ENCODE assay signal across 20 cellular contexts in the genomic region with DNA sequence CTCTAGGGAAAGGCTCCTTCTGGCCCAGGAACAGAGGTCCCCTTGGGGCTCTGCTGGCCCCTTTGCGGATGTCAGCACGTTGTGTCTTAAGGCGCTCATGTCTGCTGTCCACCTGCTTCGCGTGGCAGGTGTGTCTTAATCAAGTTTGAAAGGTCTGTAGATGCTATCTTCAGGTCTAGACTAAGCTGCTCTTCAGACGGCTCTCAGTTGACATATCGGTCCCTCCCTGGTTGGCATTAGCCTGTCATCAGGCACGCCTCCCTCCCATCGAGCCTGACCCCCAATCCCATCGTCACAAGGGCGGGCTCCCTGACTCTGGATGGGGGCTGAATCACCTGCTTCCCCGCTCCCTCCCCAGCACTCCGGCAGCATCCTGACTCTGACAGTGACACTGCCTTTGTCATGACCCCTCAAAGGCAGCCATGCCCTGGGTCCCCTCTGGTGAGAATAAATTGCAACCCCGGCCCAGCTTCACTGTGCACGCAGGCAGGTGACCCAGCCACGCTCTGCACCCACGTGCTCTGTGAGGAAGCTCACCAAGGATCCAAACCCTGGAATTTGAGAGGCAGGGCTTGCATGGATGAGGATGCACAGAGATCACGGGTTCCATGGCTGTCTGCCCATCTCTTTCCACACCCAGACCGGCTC.
DNase-seq lines count a peak whose midpoint lies in the region; ATAC-seq and TF ChIP-seq lines count a peak whose summit lies in the region.
"Had no signal": no experiment of that assay in that cellular context is flagged by ENCODE, and none has a peak within 500 bp of the region (broad histone marks: within the 10 kb centered on the region; RNA-seq: fewer than 3 reads in every experiment).

No MANE protein-coding gene starts in this region.

- H3K79me2 ChIP-seq in H9 (ENCODE audit: insufficient read depth, low read length): no peaks in the 10 kb centered on the region

- H2BK120ac ChIP-seq in H9 (ENCODE audit: low read depth, low read length, poor library complexity, severe bottlenecking): no peak overlapping the region

- H3K23me2 ChIP-seq in H9 (ENCODE audit: insufficient read length, low read depth, low read length, poor library complexity, severe bottlenecking): no peaks in the 10 kb centered on the region

- ATAC-seq in GM21390 (IDR thresholded peaks at IDR 0.05; ENCODE audit: unreplicated experiment): no peak

- H3K4me2 ChIP-seq in H9 (ENCODE audit: insufficient read depth, insufficient read length, low read length): no peak overlapping the region
- H3K4me2 ChIP-seq: SK-N-SH had no signal

- H2BK15ac ChIP-seq in H9 (ENCODE audit: low read depth, low read length): no peak overlapping the region

- in situ Hi-C loops in GM13976 (cut with MboI; ENCODE audit: low sequenced_read_pairs, unreplicated experiment): no loop called here

- H3K56ac ChIP-seq in H9 (ENCODE audit: insufficient read length, low read depth, low read length): no peak overlapping the region

- H3K9me3 ChIP-seq in H9 (ENCODE audit: control insufficient read depth, low read depth, low read length): no peaks in the 10 kb centered on the region
- H3K9me3 ChIP-seq: HAP-1, MG63, SK-N-SH had no signal

- no peak overlapping the region for H3K27ac Mint-ChIP-seq in H9
- H3K27ac Mint-ChIP-seq in osteocyte (ENCODE audit: unreplicated experiment): no peak overlapping the region

- no peak overlapping the region for H2BK12ac ChIP-seq in H9 (ENCODE audit: insufficient read length, low read depth, low read length)

- H4K91ac ChIP-seq in H9 (ENCODE audit: insufficient read length, low read depth, low read length): no peak overlapping the region

- no peaks in the 10 kb centered on the region for H3K36me3 Mint-ChIP-seq in H9 (ENCODE audit: insufficient read depth in 1 of 3, low read depth in 3 of 3)
- no peaks in the 10 kb centered on the region for H3K36me3 Mint-ChIP-seq in osteocyte (ENCODE audit: unreplicated experiment)

- no peak overlapping the region for H2AFZ ChIP-seq in H9 (ENCODE audit: low read length)

- no peaks in the 10 kb centered on the region; a peak in 1 of 5 replicates for H3K9me3 Mint-ChIP-seq in H9
- H3K9me3 Mint-ChIP-seq in osteocyte (ENCODE audit: unreplicated experiment): no peaks in the 10 kb centered on the region

- TF ChIP-seq CTCF in GM13976 (IDR thresholded peaks at IDR 0.05; ENCODE audit: borderline replicate concordance, control extremely low read depth, extremely low read depth, insufficient read depth, missing control alignments) (no peak), H9 (conservative IDR thresholded peaks at IDR 0.05) (no peak), epithelial cell of proximal tubule (conservative IDR thresholded peaks at IDR 0.05; ENCODE audit: low read depth, low read length) (no peak), osteocyte (IDR thresholded peaks at IDR 0.05) (no peak)

- H3K4me1 Mint-ChIP-seq in H9 (peaks cover 14 to 15% of the 10 kb centered on the region in 2 experiments), osteocyte (ENCODE audit: unreplicated experiment) (peaks cover 26% of the 10 kb centered on the region)

- H2AK5ac ChIP-seq in H9 (ENCODE audit: insufficient read length, low read length): no peak overlapping the region

- WGBS in H9 (ENCODE audit: extremely low coverage, insufficient read length, low lambda C conversion rate): no CpG with 5 or more reads among the region's 19 CpGs

- no peak overlapping the region for H3K23ac ChIP-seq in H9 (ENCODE audit: insufficient read length, low read depth, low read length)

- H3K27ac ChIP-seq in H9 (ENCODE audit: insufficient read length, low read depth, low read length): no peak overlapping the region
- H3K27ac ChIP-seq: C4-2B, HL-60 had no signal

- no peak overlapping the region for H3K4me3 ChIP-seq in epithelial cell of proximal tubule (ENCODE audit: low read depth, low read length)
- H3K4me3 ChIP-seq: HAP-1, MG63 had no signal

- no peak overlapping the region for H3K18ac ChIP-seq in H9 (ENCODE audit: insufficient read length, low read depth, low read length)

- no peak overlapping the region for H4K5ac ChIP-seq in H9 (ENCODE audit: insufficient read length, low read depth, low read length)

- no peaks in the 10 kb centered on the region for H3K27me3 ChIP-seq in H9 (ENCODE audit: insufficient read depth, low read length)
- H3K27me3 ChIP-seq: MG63 had no signal

- no peaks in the 10 kb centered on the region for H3K4me1 ChIP-seq in H9 (ENCODE audit: insufficient read depth, low read length)
- H3K4me1 ChIP-seq: HAP-1 had no signal

- H3T11ph ChIP-seq in H9 (ENCODE audit: low read length): no peak overlapping the region

- DNase-seq in GM13976 (ENCODE audit: low spot score): peak; percentile 30
- DNase-seq in H9: no peak
- peak; percentile 20 for DNase-seq in epithelial cell of proximal tubule (ENCODE audit: low read depth)
- DNase-seq in osteocyte (ENCODE audit: extremely low spot score, unreplicated experiment): peak; percentile 69
- DNase-seq in NCI-H510A (lab: John Stamatoyannopoulos, UW): no peak
- no peak for DNase-seq in SKM-1 (lab: John Stamatoyannopoulos, UW; ENCODE audit: unreplicated experiment)
- DNase-seq: ACHN; AML-193; Karpas-422; MG63; NCI-H1048; NCI-H1436 treated with DMSO at 0.1 percent for 48 hours; NCI-H2081; NCI-H446 treated with DMSO at 0.1 percent for 48 hours; NK-92 treated with Interleukin-12 subunit alpha and Interleukin-12 subunit beta, amount 100 ng/mL, for 24 hours had no signal

- H4K20me1 ChIP-seq in H9 (ENCODE audit: control insufficient read depth, insufficient read depth, insufficient read length): no peaks in the 10 kb centered on the region

- H3K14ac ChIP-seq in H9 (ENCODE audit: insufficient read depth, low read length): peak overlapping the region; percentile 21; the same call in 1 of the 2 replicates

- H3K4me3 Mint-ChIP-seq in H9 (no peak overlapping the region), osteocyte (ENCODE audit: unreplicated experiment) (no peak overlapping the region)

- H2BK20ac ChIP-seq in H9 (ENCODE audit: low read depth, low read length, poor library complexity, severe bottlenecking): no peak overlapping the region

- H3K9ac ChIP-seq in H9 (ENCODE audit: extremely low read depth, insufficient read length, low read length): no peak overlapping the region
- H3K9ac ChIP-seq: SK-N-SH had no signal

- H3K4ac ChIP-seq in H9 (ENCODE audit: low read depth, low read length): no peak overlapping the region

- peaks cover 10% of the 10 kb centered on the region for H3K27me3 Mint-ChIP-seq in H9 (ENCODE audit: low read depth)
- no peaks in the 10 kb centered on the region for H3K27me3 Mint-ChIP-seq in osteocyte (ENCODE audit: unreplicated experiment)

- no peak overlapping the region for H2BK5ac ChIP-seq in H9 (ENCODE audit: insufficient read length, low read length)

- no peak overlapping the region for H4K8ac ChIP-seq in H9 (replicated peaks; ENCODE audit: insufficient read length, low read depth, low read length)

- no peaks in the 10 kb centered on the region for H3K79me1 ChIP-seq in H9 (ENCODE audit: insufficient read depth, low read depth, low read length, poor library complexity, severe bottlenecking)

Comparison
In these comparisons a context has a peak if more than half of its experiments do, and no peak if none do; other contexts are left out.
1. DNase-seq: peak in GM13976 (single experiment), epithelial cell of proximal tubule (single experiment) and osteocyte (single experiment); none in H9 (single experiment), NCI-H510A (single experiment) and SKM-1 (single experiment).